In genomic region chr1:100441651-100442050, GRCh38 we compare ENCODE assay signal across 17 cellular contexts.
A peak's percentile ranks its signal among the peaks of the same experiment; 100 is the strongest.
DNase-seq lines count a peak whose midpoint lies in the region; ATAC-seq and TF ChIP-seq lines count a peak whose summit lies in the region.
"Had no signal": no experiment of that assay in that cellular context is flagged by ENCODE, and none has a peak within 500 bp of the region (broad histone marks: within the 10 kb centered on the region; RNA-seq: fewer than 3 reads in every experiment).

No MANE protein-coding gene starts in this region.

- H3K27me3 Mint-ChIP-seq in activated naive CD8-positive, alpha-beta T cell treated with anti-CD3 and anti-CD28 coated beads, Interleukin-2, amount 10 ng/mL, durations not matched to agents 7 days and 5 days: no peaks in the 10 kb centered on the region

- H3K4me3 ChIP-seq in spleen (no peak overlapping the region), vagina (no peak overlapping the region)
- H3K4me3 ChIP-seq: esophagus muscularis mucosa, GM23338, SJCRH30 had no signal

- H3K4me3 Mint-ChIP-seq in activated naive CD8-positive, alpha-beta T cell treated with anti-CD3 and anti-CD28 coated beads, Interleukin-2, amount 10 ng/mL, durations not matched to agents 7 days and 5 days: peak overlapping the region; percentile 59
- H3K4me3 Mint-ChIP-seq: GM23338 had no signal

- POLR2A ChIA-PET in activated naive CD8-positive, alpha-beta T cell treated with anti-CD3 and anti-CD28 coated beads, Interleukin-2, amount 10 ng/mL, durations not matched to agents 7 days and 5 days (lab: Charles Lee): interaction anchor here (0.7 to 2.9 kb wide), 3 partner anchors 85 to 174 kb away, joined by 3 to 24 read pairs (median 3); partner anchors contain the start of gene CDC14A

- H3K36me3 ChIP-seq in spleen: peaks cover 0 to 18% (median 0%) of the 10 kb centered on the region in 6 donors
- no peaks in the 10 kb centered on the region for H3K36me3 ChIP-seq in vagina
- H3K36me3 ChIP-seq: esophagus muscularis mucosa had no signal

- no peaks in the 10 kb centered on the region for H3K27me3 ChIP-seq in spleen (replicated peaks in 1 of 7)
- H3K27me3 ChIP-seq in vagina: no peaks in the 10 kb centered on the region
- H3K27me3 ChIP-seq: esophagus muscularis mucosa, SJCRH30 had no signal

- no peak for TF ChIP-seq CTCF in VCaP (conservative IDR thresholded peaks at IDR 0.05)
- no peak for TF ChIP-seq CTCF in spleen (IDR thresholded peaks at IDR 0.05 in 8 of 11, conservative IDR thresholded peaks at IDR 0.05 in 3 of 11)
- TF ChIP-seq CTCF in vagina (IDR thresholded peaks at IDR 0.05): no peak

- H3K27ac ChIP-seq in VCaP: peak overlapping the region; percentile 81
- peak overlapping the region in 6 of 8 donors; percentile 31 to 80 (median 56) for H3K27ac ChIP-seq in spleen
- H3K27ac ChIP-seq in vagina: no peak overlapping the region
- H3K27ac ChIP-seq: esophagus muscularis mucosa, SJCRH30 had no signal

- intact Hi-C loops in spleen (cut with DNase I; ENCODE audit: low total_unique reads) (no loop called here), vagina (cut with DNase I) (no loop called here)

- H3K9me3 ChIP-seq in spleen (no peaks in the 10 kb centered on the region), vagina (no peaks in the 10 kb centered on the region)
- H3K9me3 ChIP-seq: Caco-2, esophagus muscularis mucosa, SJCRH30 had no signal

- peaks cover 13 to 72% (median 51%) of the 10 kb centered on the region in 6 donors for H3K4me1 ChIP-seq in spleen
- H3K4me1 ChIP-seq in vagina: no peaks in the 10 kb centered on the region
- H3K4me1 ChIP-seq: SJCRH30 had no signal

- peak; percentile 12 for ATAC-seq in activated naive CD8-positive, alpha-beta T cell treated with anti-CD3 and anti-CD28 coated beads, Interleukin-2, amount 10 ng/mL, durations not matched to agents 7 days and 5 days (ENCODE audit: low read depth)
- ATAC-seq in GM18511 (IDR thresholded peaks at IDR 0.05; ENCODE audit: unreplicated experiment) (no peak), HG03342 (IDR thresholded peaks at IDR 0.05; ENCODE audit: unreplicated experiment) (no peak)
- ATAC-seq: GM23338 had no signal

- peaks cover 52% of the 10 kb centered on the region for H3K4me1 Mint-ChIP-seq in activated naive CD8-positive, alpha-beta T cell treated with anti-CD3 and anti-CD28 coated beads, Interleukin-2, amount 10 ng/mL, durations not matched to agents 7 days and 5 days

- WGBS in spleen, 5 donors: 63 to 86% (median 76%) methylated on average over 1 of the region's 1 CpG

- H3K9me3 Mint-ChIP-seq in activated naive CD8-positive, alpha-beta T cell treated with anti-CD3 and anti-CD28 coated beads, Interleukin-2, amount 10 ng/mL, durations not matched to agents 7 days and 5 days: no peaks in the 10 kb centered on the region
- H3K9me3 Mint-ChIP-seq: GM23338 had no signal

- H3K27ac Mint-ChIP-seq in activated naive CD8-positive, alpha-beta T cell treated with anti-CD3 and anti-CD28 coated beads, Interleukin-2, amount 10 ng/mL, durations not matched to agents 7 days and 5 days: peak overlapping the region; percentile 77
- H3K27ac Mint-ChIP-seq: GM23338 had no signal

- no peak for TF ChIP-seq POLR2A in spleen (IDR thresholded peaks at IDR 0.05)
- no peak for TF ChIP-seq POLR2A in vagina (IDR thresholded peaks at IDR 0.05)

- DNase-seq in stimulated activated CD4-positive, alpha-beta T cell treated with anti-CD3 and anti-CD28 coated beads, Interleukin-15, amount 100 ng/mL, for 24 hours: peak; percentile 38
- DNase-seq in stimulated activated CD4-positive, alpha-beta T cell treated with anti-CD3 and anti-CD28 coated beads, Interleukin-12 subunit alpha, Interleukin-12 subunit beta, amount 100 ng/mL, for 4 hours: no peak
- DNase-seq in activated naive CD8-positive, alpha-beta T cell treated with anti-CD3 and anti-CD28 coated beads, Interleukin-2, amount 10 ng/mL, durations not matched to agents 7 days and 5 days: no peak
- no peak for DNase-seq in spleen
- no peak for DNase-seq in vagina (ENCODE audit: extremely low spot score in 2 of 2)
- DNase-seq: Caco-2, cortex of kidney, head of caudate nucleus, islet precursor cell, NCI-H1694 treated with DMSO at 0.1 percent for 48 hours, nucleus accumbens, SJCRH30 had no signal

- H3K36me3 Mint-ChIP-seq in activated naive CD8-positive, alpha-beta T cell treated with anti-CD3 and anti-CD28 coated beads, Interleukin-2, amount 10 ng/mL, durations not matched to agents 7 days and 5 days: peaks cover 22% of the 10 kb centered on the region
